In genomic region chr1:247331172-247331525, GRCh38 we compare ENCODE assay signal across 8 cellular contexts. TPM values are rescaled to one million over a fixed set of nuclear protein-coding genes. Genes with fewer than 3 reads are reported as not detected.
DNase-seq lines count a peak whose midpoint lies in the region; ATAC-seq and TF ChIP-seq lines count a peak whose summit lies in the region.

No MANE protein-coding gene starts in this region.

- H3K9me3 ChIP-seq in BE2C (no peaks in the 10 kb centered on the region), ectodermal cell (ENCODE audit: control insufficient read depth, low read length) (no peaks in the 10 kb centered on the region)

- POLR2A ChIA-PET in activated CD4-positive, alpha-beta memory T cell treated with anti-CD3 and anti-CD28 coated beads, Interleukin-2, amount 10 ng/mL, durations not matched to agents 7 days and 5 days (lab: Charles Lee) = interaction anchor here (0.6 to 2.4 kb wide), 4 partner anchors 43 to 453 kb away, joined by 3 to 10 read pairs (median 3); no protein-coding TSS in a partner anchor

- peak overlapping the region; percentile 90 for H3K4me3 Mint-ChIP-seq in activated CD4-positive, alpha-beta memory T cell treated with anti-CD3 and anti-CD28 coated beads, Interleukin-2, amount 10 ng/mL, durations not matched to agents 7 days and 5 days

- H3K27me3 ChIP-seq in BE2C (no peaks in the 10 kb centered on the region), ectodermal cell (ENCODE audit: control insufficient read depth, insufficient read depth, low read length, poor library complexity, severe bottlenecking) (no peaks in the 10 kb centered on the region)

- H3K36me3 Mint-ChIP-seq in activated CD4-positive, alpha-beta memory T cell treated with anti-CD3 and anti-CD28 coated beads, Interleukin-2, amount 10 ng/mL, durations not matched to agents 7 days and 5 days (ENCODE audit: low read depth) = peaks cover 4% of the 10 kb centered on the region

- H3K27ac Mint-ChIP-seq in activated CD4-positive, alpha-beta memory T cell treated with anti-CD3 and anti-CD28 coated beads, Interleukin-2, amount 10 ng/mL, durations not matched to agents 7 days and 5 days = peak overlapping the region; percentile 69

- DNase-seq in BE2C (peak; percentile 78), NCI-H748 (lab: John Stamatoyannopoulos, UW; ENCODE audit: unreplicated experiment) (peak; percentile 75), medulla oblongata (ENCODE audit: extremely low spot score) (peak; percentile 46)
- DNase-seq in activated CD4-positive, alpha-beta memory T cell treated with anti-CD3 and anti-CD28 coated beads, Interleukin-2, amount 10 ng/mL, durations not matched to agents 7 days and 5 days = peak; percentile 72
- DNase-seq in stimulated activated CD8-positive, alpha-beta memory T cell treated with anti-CD3 and anti-CD28 coated beads, Interleukin-12 subunit alpha, Interleukin-12 subunit beta, amount 100 ng/mL, for 4 hours (ENCODE audit: low read depth) = peak; percentile 60

- WGBS in ectodermal cell, 2 experiments = 0% methylated on average over 36 of the region's 36 CpGs

- CTCF ChIA-PET in activated CD4-positive, alpha-beta memory T cell treated with anti-CD3 and anti-CD28 coated beads, Interleukin-2, amount 10 ng/mL, durations not matched to agents 7 days and 5 days (lab: Charles Lee) = interaction anchor here (1.3 to 1.4 kb wide), 2 partner anchors 42 to 120 kb away, joined by 3 read pairs; no protein-coding TSS in a partner anchor

- peak overlapping the region; percentile 90 for H3K4me3 ChIP-seq in BE2C (ENCODE audit: low read depth, low read length)
- peak overlapping the region; percentile 73 for H3K4me3 ChIP-seq in ectodermal cell (ENCODE audit: insufficient read depth, low read depth, low read length)

- peak overlapping the region; percentile 74 for H3K27ac ChIP-seq in ectodermal cell (ENCODE audit: insufficient read depth, low read depth, low read length, poor library complexity, severe bottlenecking)

- H3K4me1 ChIP-seq in BE2C (peaks cover 9% of the 10 kb centered on the region), ectodermal cell (ENCODE audit: control insufficient read depth, insufficient read depth, low read length) (peaks cover 30% of the 10 kb centered on the region)

- peaks cover 11% of the 10 kb centered on the region for H3K4me1 Mint-ChIP-seq in activated CD4-positive, alpha-beta memory T cell treated with anti-CD3 and anti-CD28 coated beads, Interleukin-2, amount 10 ng/mL, durations not matched to agents 7 days and 5 days

- no peaks in the 10 kb centered on the region for H3K27me3 Mint-ChIP-seq in activated CD4-positive, alpha-beta memory T cell treated with anti-CD3 and anti-CD28 coated beads, Interleukin-2, amount 10 ng/mL, durations not matched to agents 7 days and 5 days

- H3K36me3 ChIP-seq in BE2C (peaks cover 46% of the 10 kb centered on the region), ectodermal cell (ENCODE audit: control insufficient read depth, insufficient read depth, low read length) (peaks cover 22% of the 10 kb centered on the region)

- ATAC-seq in GM19043 (IDR thresholded peaks at IDR 0.05; ENCODE audit: low read depth, unreplicated experiment) (peak; percentile 42), HG03342 (IDR thresholded peaks at IDR 0.05; ENCODE audit: unreplicated experiment) (peak; percentile 55)

- H3K9me3 Mint-ChIP-seq in activated CD4-positive, alpha-beta memory T cell treated with anti-CD3 and anti-CD28 coated beads, Interleukin-2, amount 10 ng/mL, durations not matched to agents 7 days and 5 days = no peaks in the 10 kb centered on the region

- TF ChIP-seq CTCF in BE2C (IDR thresholded peaks at IDR 0.05; ENCODE audit: low read depth, low read length) = no peak

RNA-seq across cellular contexts. Expression of gene ZNF496, which starts 0.5 kb away (rescaled TPM):
- 57.8 TPM for polyA plus RNA-seq in BE2C (2012; ENCODE audit: insufficient read depth, insufficient read length, low read depth)
- total RNA-seq in activated CD4-positive, alpha-beta memory T cell treated with anti-CD3 and anti-CD28 coated beads, Interleukin-2, amount 10 ng/mL, durations not matched to agents 7 days and 5 days = 1 to 10 TPM; 6.4 to 6.5 TPM
- polyA plus RNA-seq in ectodermal cell (2013, experiment 1 of 4) = 52.6 TPM
- 57.3 TPM for polyA plus RNA-seq in ectodermal cell (2013, experiment 2 of 4)
- 38.0 TPM for polyA plus RNA-seq in ectodermal cell (2013, experiment 3 of 4)
- 43.9 TPM for polyA plus RNA-seq in ectodermal cell (2013, experiment 4 of 4)

Comparison
In these comparisons a context has a peak if more than half of its experiments do, and no peak if none do; other contexts are left out.
1. Peak in every context shown above with its lines: DNase-seq, ATAC-seq, H3K4me3 ChIP-seq and H3K27ac ChIP-seq.